ENCODE assay signal across 31 cellular contexts in the genomic region with DNA sequence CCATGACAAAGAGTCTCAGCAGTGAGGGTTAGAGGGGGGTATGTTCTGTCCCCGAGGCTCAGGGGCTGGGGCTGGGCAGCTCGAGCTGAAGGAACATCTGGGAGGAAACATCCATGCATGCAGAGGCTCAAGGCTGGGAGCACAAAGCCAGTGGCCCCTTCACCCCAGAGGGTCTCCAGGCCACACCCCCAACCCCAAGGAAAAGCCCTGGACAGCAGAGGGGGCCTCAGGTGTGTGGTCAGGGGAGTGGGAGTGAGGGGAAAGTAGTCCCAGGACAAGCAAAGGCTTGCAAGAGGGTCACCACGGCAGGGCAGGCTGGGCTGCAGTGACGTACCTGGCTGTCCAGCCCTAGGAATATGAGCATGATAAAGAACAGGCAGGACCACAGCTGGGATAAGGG. TPM values are rescaled to one million over a fixed set of nuclear protein-coding genes. Genes with fewer than 3 reads are reported as not detected.
"Had no signal": no experiment of that assay in that cellular context is flagged by ENCODE, and none has a peak within 500 bp of the region (broad histone marks: within the 10 kb centered on the region; RNA-seq: fewer than 3 reads in every experiment).

No MANE protein-coding gene starts in this region.

- ATAC-seq: heart right ventricle; natural killer cell; stimulated activated memory B cell treated with anti-CD40 and anti-IgM and Interleukin-4, amounts not matched to agents 10 μg/mL and 1 μg/mL and 100 μg/mL, for 72 hours; stimulated activated naive CD8-positive, alpha-beta T cell treated with anti-CD3 and anti-CD28 coated beads, Interleukin-15, Interleukin-2, amounts not matched to agents 100 U/mL and 50 U/mL, for 24 hours; upper lobe of right lung had no signal

- H3K36me3 ChIP-seq: heart right ventricle, left ventricle myocardium inferior, neural progenitor cell, ovary, right atrium auricular region, sigmoid colon, stomach, suprapubic skin, thoracic aorta, tibial artery, upper lobe of right lung had no signal

- H3K9me3 Mint-ChIP-seq: mesothelial cell of epicardium had no signal

- H3K9ac ChIP-seq: neural progenitor cell had no signal

- H3K4me3 ChIP-seq: heart right ventricle, hepatocyte, left ventricle myocardium inferior, lung, neural progenitor cell, ovary, right atrium auricular region, sigmoid colon, stomach, suprapubic skin, thoracic aorta, tibial artery, upper lobe of right lung had no signal

- H3K27ac ChIP-seq: heart right ventricle, hepatocyte, left ventricle myocardium inferior, neural progenitor cell, ovary, right atrium auricular region, sigmoid colon, stomach, suprapubic skin, thoracic aorta, tibial artery, upper lobe of right lung had no signal

- DNase-seq: heart right ventricle; islet precursor cell; left ventricle myocardium inferior; mesendoderm; naive B cell; natural killer cell; nephron progenitor cell; ovary; sigmoid colon; small intestine; stimulated activated CD4-positive, alpha-beta T cell treated with anti-CD3 and anti-CD28 coated beads, Interleukin-1b, Interleukin-23, amount 100 ng/mL, for 48 hours; stimulated activated CD4-positive, alpha-beta T cell treated with anti-CD3 and anti-CD28 coated beads, Interleukin-2, amount 100 ng/mL, for 48 hours; stimulated activated CD4-positive, alpha-beta T cell treated with anti-CD3 and anti-CD28 coated beads, Interleukin-4, amount 100 ng/mL, for 4 hours; stimulated activated CD8-positive, alpha-beta memory T cell treated with anti-CD3 and anti-CD28 coated beads, Interleukin-4, amount 100 ng/mL, for 48 hours; stimulated activated naive CD8-positive, alpha-beta T cell treated with anti-CD3 and anti-CD28 coated beads, Interleukin-15, Interleukin-2, amounts not matched to agents 100 U/mL and 50 U/mL, for 24 hours; stomach; tibial artery; trophoblast cell; upper lobe of right lung had no signal

- H3K4me1 Mint-ChIP-seq: mesothelial cell of epicardium; natural killer cell; stimulated activated memory B cell treated with anti-CD40 and anti-IgM and Interleukin-4, amounts not matched to agents 10 μg/mL and 1 μg/mL and 100 μg/mL, for 72 hours had no signal

- FAIRE-seq: small intestine, urothelium cell line had no signal

- H3K9me3 ChIP-seq: heart right ventricle, left ventricle myocardium inferior, ovary, right atrium auricular region, sigmoid colon, stomach, suprapubic skin, thoracic aorta, tibial artery, upper lobe of right lung had no signal

- H3K4me2 ChIP-seq: hepatocyte, neural progenitor cell had no signal

- H3K27me3 ChIP-seq: hepatocyte, ovary, right atrium auricular region had no signal

- H3K4me3 Mint-ChIP-seq: mesothelial cell of epicardium; naive B cell; natural killer cell; nephron progenitor cell; stimulated activated memory B cell treated with anti-CD40 and anti-IgM and Interleukin-4, amounts not matched to agents 10 μg/mL and 1 μg/mL and 100 μg/mL, for 72 hours had no signal

- H3K4me1 ChIP-seq: heart right ventricle, left ventricle myocardium inferior, neural progenitor cell, right atrium auricular region, sigmoid colon, upper lobe of right lung had no signal

- H2AFZ ChIP-seq: hepatocyte, neural progenitor cell had no signal

- H3K36me3 Mint-ChIP-seq: mesothelial cell of epicardium; naive B cell; natural killer cell; neural progenitor cell; stimulated activated memory B cell treated with anti-CD40 and anti-IgM and Interleukin-4, amounts not matched to agents 10 μg/mL and 1 μg/mL and 100 μg/mL, for 72 hours had no signal

- H3K27ac Mint-ChIP-seq: mesothelial cell of epicardium; naive B cell; natural killer cell; nephron progenitor cell; neural progenitor cell; progenitor cell of endocrine pancreas; stimulated activated memory B cell treated with anti-CD40 and anti-IgM and Interleukin-4, amounts not matched to agents 10 μg/mL and 1 μg/mL and 100 μg/mL, for 72 hours had no signal

RNA-seq across cellular contexts. Expression of gene SLC6A12, which starts 17.5 kb away (rescaled TPM):
- total RNA-seq: kidney epithelial cell, pulmonary artery endothelial cell had no signal
